24 cellular contexts compared by ENCODE assay signal in the genomic region with DNA sequence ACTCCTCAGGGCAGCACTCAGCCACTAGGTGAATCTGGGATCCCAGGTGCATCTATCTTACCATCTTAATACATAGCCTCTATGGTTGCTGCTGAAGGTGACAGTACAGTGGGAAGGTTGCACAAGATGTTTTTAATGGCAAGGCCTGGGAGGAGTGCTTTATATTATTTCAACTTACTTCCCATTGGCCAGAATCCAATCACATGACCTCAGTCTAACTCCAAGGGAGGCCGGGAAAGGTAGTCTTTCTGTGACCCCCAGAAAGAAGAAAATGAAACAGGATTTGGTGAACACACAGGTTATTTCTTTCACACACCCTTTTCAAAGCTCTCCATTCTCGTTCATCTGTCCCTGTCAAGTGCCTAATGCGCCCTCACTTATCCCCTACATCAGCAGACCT.
"Had no signal": no experiment of that assay in that cellular context is flagged by ENCODE, and none has a peak within 500 bp of the region (broad histone marks: within the 10 kb centered on the region; RNA-seq: fewer than 3 reads in every experiment).

No MANE protein-coding gene starts in this region.

- H3K27me3 Mint-ChIP-seq: activated B cell treated with CpG ODN at 0.5 μM for 24 hours; activated CD4-positive, alpha-beta memory T cell treated with anti-CD3 and anti-CD28 coated beads, Interleukin-2, amount 10 ng/mL, durations not matched to agents 7 days and 5 days; activated CD8-positive, alpha-beta memory T cell treated with anti-CD3 and anti-CD28 coated beads, Interleukin-2, amount 10 ng/mL, durations not matched to agents 7 days and 5 days; naive thymus-derived CD8-positive, alpha-beta T cell; stimulated activated naive CD8-positive, alpha-beta T cell treated with anti-CD3 and anti-CD28 coated beads, Interleukin-15, amount 100 ng/mL, for 72 hours had no signal

- H3K27me3 ChIP-seq: brain microvascular endothelial cell, colonic mucosa, hepatocyte, neutrophil, right lobe of liver, suprapubic skin, transverse colon, vagina had no signal

- H3K4me1 Mint-ChIP-seq: endodermal cell; naive thymus-derived CD8-positive, alpha-beta T cell had no signal

- H3K27ac Mint-ChIP-seq: activated B cell treated with CpG ODN at 0.5 μM for 24 hours; activated CD4-positive, alpha-beta memory T cell treated with anti-CD3 and anti-CD28 coated beads, Interleukin-2, amount 10 ng/mL, durations not matched to agents 7 days and 5 days; activated CD8-positive, alpha-beta memory T cell treated with anti-CD3 and anti-CD28 coated beads, Interleukin-2, amount 10 ng/mL, durations not matched to agents 7 days and 5 days; endodermal cell had no signal

- H3K9me3 ChIP-seq: colonic mucosa, lower lobe of right lung, neutrophil, right lobe of liver, suprapubic skin, transverse colon, vagina had no signal

- DNase-seq: activated B cell treated with CpG ODN at 0.5 μM for 24 hours; activated CD4-positive, alpha-beta memory T cell treated with anti-CD3 and anti-CD28 coated beads, Interleukin-2, amount 10 ng/mL, durations not matched to agents 7 days and 5 days; activated CD4-positive, alpha-beta T cell treated with anti-CD3 and anti-CD28 coated beads for 4 hours; activated CD8-positive, alpha-beta memory T cell treated with anti-CD3 and anti-CD28 coated beads, Interleukin-2, amount 10 ng/mL, durations not matched to agents 7 days and 5 days; activated naive CD4-positive, alpha-beta T cell; brain microvascular endothelial cell; central memory CD4-positive, alpha-beta T cell; colonic mucosa; endodermal cell; foreskin fibroblast; lower lobe of right lung; naive thymus-derived CD8-positive, alpha-beta T cell; right lobe of liver; stimulated activated CD4-positive, alpha-beta T cell treated with anti-CD3 and anti-CD28 coated beads, Interleukin-4, amount 100 ng/mL, for 1 hour; stimulated activated naive CD8-positive, alpha-beta T cell treated with anti-CD3 and anti-CD28 coated beads, Interleukin-15, amount 100 ng/mL, for 72 hours; transverse colon had no signal

- H2AFZ ChIP-seq: hepatocyte, parathyroid adenoma had no signal

- H3K9me3 Mint-ChIP-seq: activated B cell treated with CpG ODN at 0.5 μM for 24 hours; activated CD4-positive, alpha-beta memory T cell treated with anti-CD3 and anti-CD28 coated beads, Interleukin-2, amount 10 ng/mL, durations not matched to agents 7 days and 5 days had no signal

- H3K27ac ChIP-seq: brain microvascular endothelial cell, colonic mucosa, epithelial cell of prostate, hepatocyte, lower lobe of right lung, neutrophil, parathyroid adenoma, right lobe of liver, suprapubic skin, transverse colon, vagina had no signal

- H3K36me3 Mint-ChIP-seq: activated CD8-positive, alpha-beta memory T cell treated with anti-CD3 and anti-CD28 coated beads, Interleukin-2, amount 10 ng/mL, durations not matched to agents 7 days and 5 days had no signal

- H3K4me3 Mint-ChIP-seq: activated B cell treated with CpG ODN at 0.5 μM for 24 hours; activated CD4-positive, alpha-beta memory T cell treated with anti-CD3 and anti-CD28 coated beads, Interleukin-2, amount 10 ng/mL, durations not matched to agents 7 days and 5 days; activated CD8-positive, alpha-beta memory T cell treated with anti-CD3 and anti-CD28 coated beads, Interleukin-2, amount 10 ng/mL, durations not matched to agents 7 days and 5 days; endodermal cell; naive thymus-derived CD8-positive, alpha-beta T cell; stimulated activated naive CD8-positive, alpha-beta T cell treated with anti-CD3 and anti-CD28 coated beads, Interleukin-15, amount 100 ng/mL, for 72 hours had no signal

- FAIRE-seq: keratinocyte had no signal

- ATAC-seq: activated CD8-positive, alpha-beta memory T cell treated with anti-CD3 and anti-CD28 coated beads, Interleukin-2, amount 10 ng/mL, durations not matched to agents 7 days and 5 days; lower lobe of right lung; naive thymus-derived CD8-positive, alpha-beta T cell; right lobe of liver; stimulated activated naive CD8-positive, alpha-beta T cell treated with anti-CD3 and anti-CD28 coated beads, Interleukin-15, amount 100 ng/mL, for 72 hours had no signal

- H3K79me2 ChIP-seq: hepatocyte, parathyroid adenoma had no signal

- H3K9ac ChIP-seq: parathyroid adenoma had no signal

- H3K4me1 ChIP-seq: colonic mucosa, lower lobe of right lung, parathyroid adenoma, right lobe of liver, suprapubic skin, transverse colon, vagina had no signal

- H3K4me3 ChIP-seq: colonic mucosa, hepatocyte, lower lobe of right lung, right lobe of liver, smooth muscle cell, suprapubic skin, transverse colon, vagina had no signal

- H3K36me3 ChIP-seq: brain microvascular endothelial cell, colonic mucosa, lower lobe of right lung, neutrophil, right lobe of liver, suprapubic skin, transverse colon, vagina had no signal

- H3K4me2 ChIP-seq: hepatocyte, smooth muscle cell had no signal
